Comparison of ENCODE assay signal across 9 cellular contexts in genomic region chr4:47010347-47011188, GRCh38. TPM values are rescaled to one million over a fixed set of nuclear protein-coding genes. Genes with fewer than 3 reads are reported as not detected.
A peak's percentile ranks its signal among the peaks of the same experiment; 100 is the strongest.
DNase-seq lines count a peak whose midpoint lies in the region; ATAC-seq, FAIRE-seq and TF ChIP-seq lines count a peak whose summit lies in the region.
"Had no signal": no experiment of that assay in that cellular context is flagged by ENCODE, and none has a peak within 500 bp of the region (broad histone marks: within the 10 kb centered on the region; RNA-seq: fewer than 3 reads in every experiment).

No MANE protein-coding gene starts in this region.

- peak overlapping the region; percentile 81 for H3K4me3 ChIP-seq in CD4-positive, CD25-positive, alpha-beta regulatory T cell (ENCODE audit: low read depth, low read length)
- no peak overlapping the region for H3K4me3 ChIP-seq in foreskin fibroblast (ENCODE audit: low read depth in 1 of 2, low read length in 2 of 2)

- TF ChIP-seq CTCF in foreskin fibroblast (IDR thresholded peaks at IDR 0.05; ENCODE audit: low read depth, low read length), result no peak
- TF ChIP-seq CTCF in progenitor cell of endocrine pancreas (IDR thresholded peaks at IDR 0.05; ENCODE audit: unreplicated experiment), result no peak

- H3K4me1 ChIP-seq in CD4-positive, CD25-positive, alpha-beta regulatory T cell (ENCODE audit: control insufficient read depth, insufficient read depth, low read length, poor library complexity, severe bottlenecking), result no peaks in the 10 kb centered on the region

- no peaks in the 10 kb centered on the region for H3K36me3 ChIP-seq in CD4-positive, CD25-positive, alpha-beta regulatory T cell (ENCODE audit: control insufficient read depth, insufficient read depth, low read length)

- peak in 1 of 2 donors; percentile 57 for ATAC-seq in CD4-positive, CD25-positive, alpha-beta regulatory T cell (ENCODE audit: low read depth in 2 of 2)
- peak; percentile 93 for ATAC-seq in HG03066 (IDR thresholded peaks at IDR 0.05; ENCODE audit: low read depth, unreplicated experiment)
- ATAC-seq in activated T-helper 17 cell treated with anti-CD3 and anti-CD28 coated beads, Interleukin-2, amount 50 U/mL, for 72 hours (replicated peaks), result peak; percentile 73

- peak overlapping the region; percentile 63 to 88 (median 85) for H3K27ac Mint-ChIP-seq in CD4-positive, CD25-positive, alpha-beta regulatory T cell
- H3K27ac Mint-ChIP-seq in activated T-helper 17 cell treated with anti-CD3 and anti-CD28 coated beads, Interleukin-2, amount 50 U/mL, for 72 hours, result peak overlapping the region; percentile 84
- no peak overlapping the region for H3K27ac Mint-ChIP-seq in progenitor cell of endocrine pancreas

- peak overlapping the region; percentile 26 to 89 (median 68) for H3K4me3 Mint-ChIP-seq in CD4-positive, CD25-positive, alpha-beta regulatory T cell
- peak overlapping the region; percentile 63 for H3K4me3 Mint-ChIP-seq in activated T-helper 17 cell treated with anti-CD3 and anti-CD28 coated beads, Interleukin-2, amount 50 U/mL, for 72 hours
- H3K4me3 Mint-ChIP-seq in progenitor cell of endocrine pancreas (ENCODE audit: low read depth), result no peak overlapping the region

- H3K9me3 ChIP-seq in CD4-positive, CD25-positive, alpha-beta regulatory T cell (ENCODE audit: control insufficient read depth in 2 of 2, low read length in 2 of 2), result no peaks in the 10 kb centered on the region

- DNase-seq in CD4-positive, CD25-positive, alpha-beta regulatory T cell, result peak in 1 of 3 donors; percentile 82
- DNase-seq in GM19239 (ENCODE audit: insufficient read length, low spot score), result no peak
- no peak for DNase-seq in COLO829 (ENCODE audit: low spot score)
- no peak for DNase-seq in foreskin fibroblast
- no peak for DNase-seq in progenitor cell of endocrine pancreas (ENCODE audit: low spot score, unreplicated experiment)
- DNase-seq in cerebellar cortex (ENCODE audit: low spot score), result no peak

- peaks cover 12 to 32% (median 24%) of the 10 kb centered on the region in 4 donors for H3K4me1 Mint-ChIP-seq in CD4-positive, CD25-positive, alpha-beta regulatory T cell
- H3K4me1 Mint-ChIP-seq in activated T-helper 17 cell treated with anti-CD3 and anti-CD28 coated beads, Interleukin-2, amount 50 U/mL, for 72 hours, result peaks cover 11% of the 10 kb centered on the region
- H3K4me1 Mint-ChIP-seq in progenitor cell of endocrine pancreas (ENCODE audit: low read depth), result peaks cover 2% of the 10 kb centered on the region

- peaks cover 0 to 7% (median 2%) of the 10 kb centered on the region in 7 donors for H3K9me3 Mint-ChIP-seq in CD4-positive, CD25-positive, alpha-beta regulatory T cell
- H3K9me3 Mint-ChIP-seq in activated T-helper 17 cell treated with anti-CD3 and anti-CD28 coated beads, Interleukin-2, amount 50 U/mL, for 72 hours, result no peaks in the 10 kb centered on the region
- no peaks in the 10 kb centered on the region for H3K9me3 Mint-ChIP-seq in progenitor cell of endocrine pancreas (ENCODE audit: low read depth)

- no peaks in the 10 kb centered on the region for H3K27me3 ChIP-seq in CD4-positive, CD25-positive, alpha-beta regulatory T cell (ENCODE audit: control insufficient read depth, insufficient read depth, low read length)

- peak overlapping the region; percentile 60 for H3K27ac ChIP-seq in CD4-positive, CD25-positive, alpha-beta regulatory T cell (ENCODE audit: insufficient read depth, low read length, poor library complexity, severe bottlenecking)

- no peaks in the 10 kb centered on the region for H3K36me3 Mint-ChIP-seq in CD4-positive, CD25-positive, alpha-beta regulatory T cell
- H3K36me3 Mint-ChIP-seq in activated T-helper 17 cell treated with anti-CD3 and anti-CD28 coated beads, Interleukin-2, amount 50 U/mL, for 72 hours (ENCODE audit: low read depth), result no peaks in the 10 kb centered on the region
- no peaks in the 10 kb centered on the region for H3K36me3 Mint-ChIP-seq in progenitor cell of endocrine pancreas (ENCODE audit: insufficient read depth)

- no peaks in the 10 kb centered on the region for H3K27me3 Mint-ChIP-seq in CD4-positive, CD25-positive, alpha-beta regulatory T cell
- H3K27me3 Mint-ChIP-seq in activated T-helper 17 cell treated with anti-CD3 and anti-CD28 coated beads, Interleukin-2, amount 50 U/mL, for 72 hours, result no peaks in the 10 kb centered on the region
- no peaks in the 10 kb centered on the region for H3K27me3 Mint-ChIP-seq in progenitor cell of endocrine pancreas

- FAIRE-seq in GM19239 (lab: Jason Lieb, UNC), result peak; percentile 94

RNA-seq across cellular contexts. Expression of gene GABRA4, which starts 17.2 kb away (rescaled TPM):
- total RNA-seq in CD4-positive, CD25-positive, alpha-beta regulatory T cell, result not detected
- polyA plus RNA-seq in CD4-positive, CD25-positive, alpha-beta regulatory T cell, result not detected
- not detected for total RNA-seq in activated T-helper 17 cell treated with anti-CD3 and anti-CD28 coated beads, Interleukin-2, amount 50 U/mL, for 72 hours
- total RNA-seq in progenitor cell of endocrine pancreas, result not detected in 2 replicates
- total RNA-seq: T-helper 1 cell treated with Interleukin-12 subunit alpha and Interleukin-12 subunit beta and Interleukin-4 antibody, amounts not matched to agents 30 ng/mL and 1 ng/mL, for 36 hours had no signal

RNA-seq across cellular contexts. Expression of gene GABRB1, which starts 20.8 kb away (rescaled TPM):
- total RNA-seq in CD4-positive, CD25-positive, alpha-beta regulatory T cell, result not detected
- not detected for polyA plus RNA-seq in CD4-positive, CD25-positive, alpha-beta regulatory T cell
- not detected for total RNA-seq in activated T-helper 17 cell treated with anti-CD3 and anti-CD28 coated beads, Interleukin-2, amount 50 U/mL, for 72 hours
- 1.2 and 1.6 TPM in 2 replicates for total RNA-seq in progenitor cell of endocrine pancreas
- total RNA-seq: T-helper 1 cell treated with Interleukin-12 subunit alpha and Interleukin-12 subunit beta and Interleukin-4 antibody, amounts not matched to agents 30 ng/mL and 1 ng/mL, for 36 hours had no signal
